ENCODE assay signal across 14 cellular contexts in genomic region chr12:2963154-2963759, GRCh38. TPM values are rescaled to one million over a fixed set of nuclear protein-coding genes. Genes with fewer than 3 reads are reported as not detected.
DNase-seq lines count a peak whose midpoint lies in the region; ATAC-seq and TF ChIP-seq lines count a peak whose summit lies in the region.
"Had no signal": no experiment of that assay in that cellular context is flagged by ENCODE, and none has a peak within 500 bp of the region (broad histone marks: within the 10 kb centered on the region; RNA-seq: fewer than 3 reads in every experiment).

No MANE protein-coding gene starts in this region.

- peak overlapping the region; percentile 78 to 85 (median 82) for H3K9ac ChIP-seq in skeletal muscle tissue (ENCODE audit: low read depth in 1 of 3, low read length in 3 of 3)

- H3K4me1 ChIP-seq in skeletal muscle tissue (ENCODE audit: control insufficient read depth in 3 of 3, insufficient read depth in 3 of 3, low read length in 3 of 3), result peaks cover 37 to 45% (median 43%) of the 10 kb centered on the region in 3 donors

- peak overlapping the region; percentile 15 for H3K27ac Mint-ChIP-seq in chondrocyte (ENCODE audit: unreplicated experiment)
- H3K27ac Mint-ChIP-seq: activated CD8-positive, alpha-beta memory T cell treated with anti-CD3 and anti-CD28 coated beads, Interleukin-2, amount 10 ng/mL, durations not matched to agents 7 days and 5 days; activated naive CD8-positive, alpha-beta T cell treated with anti-CD3 and anti-CD28 coated beads, Interleukin-2, amount 50 U/mL, for 24 hours; CD14-positive monocyte; memory B cell had no signal

- no peaks in the 10 kb centered on the region for H3K9me3 ChIP-seq in skeletal muscle tissue (ENCODE audit: control insufficient read depth in 3 of 3, low read length in 3 of 3)

- no peak overlapping the region for H3K4me3 Mint-ChIP-seq in chondrocyte (ENCODE audit: unreplicated experiment)
- H3K4me3 Mint-ChIP-seq: activated CD8-positive, alpha-beta memory T cell treated with anti-CD3 and anti-CD28 coated beads, Interleukin-2, amount 10 ng/mL, durations not matched to agents 7 days and 5 days; activated naive CD8-positive, alpha-beta T cell treated with anti-CD3 and anti-CD28 coated beads, Interleukin-2, amount 50 U/mL, for 24 hours; CD14-positive monocyte; memory B cell had no signal

- H3K27me3 ChIP-seq in skeletal muscle tissue (ENCODE audit: control insufficient read depth in 3 of 3, insufficient read depth in 3 of 3, low read length in 3 of 3), result no peaks in the 10 kb centered on the region

- H3K36me3 Mint-ChIP-seq in chondrocyte (ENCODE audit: low read depth), result peaks cover 2% of the 10 kb centered on the region
- H3K36me3 Mint-ChIP-seq: activated CD8-positive, alpha-beta memory T cell treated with anti-CD3 and anti-CD28 coated beads, Interleukin-2, amount 10 ng/mL, durations not matched to agents 7 days and 5 days had no signal

- peaks cover 0 to 6% (median 2%) of the 10 kb centered on the region in 3 donors for H3K36me3 ChIP-seq in skeletal muscle tissue (ENCODE audit: control insufficient read depth in 3 of 3, insufficient read depth in 3 of 3, low read length in 3 of 3)

- ATAC-seq in HG02970 (IDR thresholded peaks at IDR 0.05; ENCODE audit: low FRiP score, unreplicated experiment), result no peak
- ATAC-seq: activated CD8-positive, alpha-beta memory T cell treated with anti-CD3 and anti-CD28 coated beads, Interleukin-2, amount 10 ng/mL, durations not matched to agents 7 days and 5 days; activated naive CD8-positive, alpha-beta T cell treated with anti-CD3 and anti-CD28 coated beads, Interleukin-2, amount 50 U/mL, for 24 hours had no signal

- H3K4me3 ChIP-seq in skeletal muscle tissue (ENCODE audit: low read length in 3 of 3), result peak overlapping the region; percentile 66 to 77 (median 67)

- H3K9me3 Mint-ChIP-seq in chondrocyte (ENCODE audit: low read depth), result no peaks in the 10 kb centered on the region
- H3K9me3 Mint-ChIP-seq: activated naive CD8-positive, alpha-beta T cell treated with anti-CD3 and anti-CD28 coated beads, Interleukin-2, amount 50 U/mL, for 24 hours; memory B cell had no signal

- H3K27ac ChIP-seq in skeletal muscle tissue (ENCODE audit: low read depth, low read length), result peak overlapping the region; percentile 98

- TF ChIP-seq CTCF in chondrocyte (IDR thresholded peaks at IDR 0.05), result no peak

- H3K4me1 Mint-ChIP-seq in chondrocyte (ENCODE audit: low read depth), result peaks cover 48% of the 10 kb centered on the region

- DNase-seq in HuH-7 (ENCODE audit: low spot score), result peak; percentile 53
- DNase-seq in chondrocyte (ENCODE audit: low spot score), result no peak
- peak; percentile 84 for DNase-seq in left kidney (ENCODE audit: low read depth, low spot score)
- DNase-seq in stimulated activated CD4-positive, alpha-beta T cell treated with anti-CD3 and anti-CD28 coated beads, Interleukin-1b, Interleukin-23, amount 100 ng/mL, for 48 hours, result no peak
- DNase-seq in cerebellar cortex (ENCODE audit: low spot score), result no peak
- DNase-seq in middle frontal gyrus (ENCODE audit: extremely low spot score, low spot score), result no peak
- DNase-seq: activated CD8-positive, alpha-beta memory T cell treated with anti-CD3 and anti-CD28 coated beads, Interleukin-2, amount 10 ng/mL, durations not matched to agents 7 days and 5 days; activated naive CD8-positive, alpha-beta T cell treated with anti-CD3 and anti-CD28 coated beads, Interleukin-2, amount 50 U/mL, for 24 hours; foreskin melanocyte; NCI-H2081 had no signal

- H3K27me3 Mint-ChIP-seq in chondrocyte (ENCODE audit: low read depth), result no peaks in the 10 kb centered on the region

RNA-seq across cellular contexts. Expression of gene TEAD4, which starts 4.1 kb away (rescaled TPM):
- 24.1 to 26.0 TPM (median 24.9 TPM) in 3 replicates for total RNA-seq in chondrocyte
- total RNA-seq in skeletal muscle tissue, result 30.3 TPM

Comparison
In these comparisons a context has a peak if more than half of its experiments do, and no peak if none do; other contexts are left out.
1. DNase-seq: peak in HuH-7 (single experiment) and left kidney (single experiment); none in chondrocyte (single experiment), stimulated activated CD4-positive, alpha-beta T cell treated with anti-CD3 and anti-CD28 coated beads, Interleukin-1b, Interleukin-23, amount 100 ng/mL, for 48 hours (single experiment), cerebellar cortex (single experiment) and middle frontal gyrus (single experiment).